1 cellular context compared by ENCODE assay signal in the genomic region with DNA sequence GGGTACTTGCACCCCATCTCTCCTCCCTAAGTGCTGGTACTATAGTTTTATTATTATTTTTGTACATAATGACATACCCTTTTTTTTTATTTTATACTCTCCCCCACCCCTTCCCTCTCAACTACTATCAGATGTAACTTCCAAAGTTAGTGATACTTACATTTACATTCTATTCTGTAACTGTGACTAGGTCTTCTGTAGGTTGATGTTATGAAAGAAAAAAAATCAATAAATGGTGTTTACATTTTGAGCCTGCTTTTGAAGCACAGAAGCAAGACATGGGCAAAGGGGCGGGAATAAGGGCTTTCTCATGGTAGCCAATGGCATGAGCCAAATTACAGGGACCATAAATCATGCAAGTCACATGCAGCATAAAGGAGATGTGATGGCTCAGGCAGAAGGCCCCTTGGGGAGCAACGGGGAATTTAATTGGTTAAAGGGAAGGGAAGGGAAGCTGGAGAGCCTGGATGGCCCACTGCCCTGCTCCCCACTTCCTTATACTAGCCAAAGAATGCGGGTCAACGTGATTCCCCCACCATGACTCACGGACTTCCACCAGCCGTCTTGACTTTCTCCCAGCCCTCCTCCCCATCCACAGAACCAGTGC.
A peak's percentile ranks its signal among the peaks of the same experiment; 100 is the strongest.
TF ChIP-seq lines count a peak whose summit lies in the region.

No MANE protein-coding gene starts in this region.

TF ChIP-seq in HEK293, 187 proteins besides CTCF, POLR2A, EP300 and RAD21 (continued from another document):
- no peak for TF ChIP-seq ZNF501 (tag by site-specific recombination; IDR thresholded peaks at IDR 0.05)
- peak; percentile 25; the same call in 1 of the 2 replicates for TF ChIP-seq ZBTB8A (tag by site-specific recombination; IDR thresholded peaks at IDR 0.05)
- TF ChIP-seq OSR2 (tag by site-specific recombination; IDR thresholded peaks at IDR 0.05) = no peak
- peak; percentile 75 for TF ChIP-seq ZNF398 (tag by site-specific recombination; IDR thresholded peaks at IDR 0.05)
- no peak for TF ChIP-seq ZFP3 (tag by site-specific recombination; IDR thresholded peaks at IDR 0.05; ENCODE audit: low read depth)
- TF ChIP-seq, protein P1, sequence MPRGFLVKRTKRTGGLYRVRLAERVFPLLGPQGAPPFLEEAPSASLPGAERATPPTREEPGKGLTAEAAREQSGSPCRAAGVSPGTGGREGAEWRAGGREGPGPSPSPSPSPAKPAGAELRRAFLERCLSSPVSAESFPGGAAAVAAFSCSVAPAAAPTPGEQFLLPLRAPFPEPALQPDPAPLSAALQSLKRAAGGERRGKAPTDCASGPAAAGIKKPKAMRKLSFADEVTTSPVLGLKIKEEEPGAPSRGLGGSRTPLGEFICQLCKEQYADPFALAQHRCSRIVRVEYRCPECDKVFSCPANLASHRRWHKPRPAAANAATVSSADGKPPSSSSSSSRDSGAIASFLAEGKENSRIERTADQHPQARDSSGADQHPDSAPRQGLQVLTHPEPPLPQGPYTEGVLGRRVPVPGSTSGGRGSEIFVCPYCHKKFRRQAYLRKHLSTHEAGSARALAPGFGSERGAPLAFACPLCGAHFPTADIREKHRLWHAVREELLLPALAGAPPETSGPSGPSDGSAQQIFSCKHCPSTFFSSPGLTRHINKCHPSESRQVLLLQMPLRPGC (tag by site-specific recombination; IDR thresholded peaks at IDR 0.05) = no peak
- TF ChIP-seq, protein P2, sequence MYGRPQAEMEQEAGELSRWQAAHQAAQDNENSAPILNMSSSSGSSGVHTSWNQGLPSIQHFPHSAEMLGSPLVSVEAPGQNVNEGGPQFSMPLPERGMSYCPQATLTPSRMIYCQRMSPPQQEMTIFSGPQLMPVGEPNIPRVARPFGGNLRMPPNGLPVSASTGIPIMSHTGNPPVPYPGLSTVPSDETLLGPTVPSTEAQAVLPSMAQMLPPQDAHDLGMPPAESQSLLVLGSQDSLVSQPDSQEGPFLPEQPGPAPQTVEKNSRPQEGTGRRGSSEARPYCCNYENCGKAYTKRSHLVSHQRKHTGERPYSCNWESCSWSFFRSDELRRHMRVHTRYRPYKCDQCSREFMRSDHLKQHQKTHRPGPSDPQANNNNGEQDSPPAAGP (tag by site-specific recombination; IDR thresholded peaks at IDR 0.05) = no peak
- TF ChIP-seq HIC1 (tag by site-specific recombination; IDR thresholded peaks at IDR 0.05) = no peak
- TF ChIP-seq, protein P3, sequence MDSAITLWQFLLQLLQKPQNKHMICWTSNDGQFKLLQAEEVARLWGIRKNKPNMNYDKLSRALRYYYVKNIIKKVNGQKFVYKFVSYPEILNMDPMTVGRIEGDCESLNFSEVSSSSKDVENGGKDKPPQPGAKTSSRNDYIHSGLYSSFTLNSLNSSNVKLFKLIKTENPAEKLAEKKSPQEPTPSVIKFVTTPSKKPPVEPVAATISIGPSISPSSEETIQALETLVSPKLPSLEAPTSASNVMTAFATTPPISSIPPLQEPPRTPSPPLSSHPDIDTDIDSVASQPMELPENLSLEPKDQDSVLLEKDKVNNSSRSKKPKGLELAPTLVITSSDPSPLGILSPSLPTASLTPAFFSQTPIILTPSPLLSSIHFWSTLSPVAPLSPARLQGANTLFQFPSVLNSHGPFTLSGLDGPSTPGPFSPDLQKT (IDR thresholded peaks at IDR 0.05; ENCODE audit: borderline replicate concordance, low read depth, low read length) = no peak
- no peak for TF ChIP-seq TCF7L2 (IDR thresholded peaks at IDR 0.05; ENCODE audit: borderline replicate concordance, low read depth, low read length)
